In the genomic region with DNA sequence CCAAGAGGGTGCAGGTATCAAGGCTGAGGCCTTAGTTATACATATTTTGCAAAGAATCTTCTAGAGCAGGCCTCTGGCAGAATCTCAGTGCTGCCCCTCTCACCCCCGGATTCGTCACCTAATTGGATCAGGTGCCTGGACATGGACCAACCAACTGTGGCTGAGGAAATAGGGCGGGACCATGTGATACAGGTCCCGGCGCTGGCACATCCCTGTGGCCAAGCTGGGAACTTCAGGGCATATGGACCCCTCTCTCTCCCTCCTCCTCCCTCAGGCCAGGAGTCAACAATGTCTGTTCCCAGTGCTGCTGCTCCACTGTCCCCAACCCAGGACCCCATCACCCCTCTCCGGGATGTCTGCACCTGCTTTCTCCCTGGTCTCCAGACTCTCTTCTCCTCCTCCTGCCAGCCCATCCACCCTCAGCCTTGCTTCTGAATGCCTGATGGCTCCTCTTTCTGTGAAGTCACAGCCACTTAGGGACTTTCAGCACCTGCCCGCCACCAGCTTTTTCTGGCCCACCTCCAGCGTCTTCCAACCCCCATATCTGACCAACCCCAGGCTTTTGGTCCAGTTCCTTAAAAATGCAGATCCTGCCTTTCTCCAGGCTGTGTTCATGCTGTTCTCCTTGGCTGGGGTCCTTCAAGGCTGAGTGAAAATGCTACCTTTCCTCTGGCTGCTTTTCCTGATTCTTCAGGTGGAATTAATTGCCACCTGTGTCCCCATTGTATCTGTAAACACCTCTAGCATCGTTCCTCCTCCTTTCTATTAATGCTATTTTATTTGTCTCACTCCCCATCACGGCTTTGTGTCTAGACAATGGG, we compare ENCODE assay signal across 8 cellular contexts. TPM values are rescaled to one million over a fixed set of nuclear protein-coding genes. Genes with fewer than 3 reads are reported as not detected.
DNase-seq lines count a peak whose midpoint lies in the region; ATAC-seq and TF ChIP-seq lines count a peak whose summit lies in the region.

No MANE protein-coding gene starts in this region.

- H3K27me3 ChIP-seq in endodermal cell (ENCODE audit: control insufficient read depth, insufficient read depth, low read length, poor library complexity, severe bottlenecking) (no peaks in the 10 kb centered on the region), gastrocnemius medialis (peaks cover 0 to 4% (median 0%) of the 10 kb centered on the region in 3 donors), gastroesophageal sphincter (peaks cover 37% of the 10 kb centered on the region)

- H3K9me3 ChIP-seq in endodermal cell (ENCODE audit: control insufficient read depth, low read length) (no peaks in the 10 kb centered on the region), gastrocnemius medialis (no peaks in the 10 kb centered on the region), gastroesophageal sphincter (no peaks in the 10 kb centered on the region)

- WGBS in endodermal cell (ENCODE audit: insufficient coverage in 1 of 2, insufficient read length in 1 of 2), 2 experiments: 67 to 72% methylated on average over 9 to 10 of the region's 10 CpGs
- 48 to 62% methylated on average over 5 to 8 of the region's 10 CpGs for WGBS in gastroesophageal sphincter (ENCODE audit: low coverage in 1 of 2), 2 donors

- no peaks in the 10 kb centered on the region for H3K36me3 ChIP-seq in endodermal cell (ENCODE audit: control insufficient read depth, insufficient read depth, low read length)
- no peaks in the 10 kb centered on the region for H3K36me3 ChIP-seq in gastrocnemius medialis
- no peaks in the 10 kb centered on the region for H3K36me3 ChIP-seq in gastroesophageal sphincter

- H3K27ac ChIP-seq in endodermal cell (ENCODE audit: low read depth, low read length) (no peak overlapping the region), gastrocnemius medialis (no peak overlapping the region), gastroesophageal sphincter (no peak overlapping the region)

- H3K9me3 Mint-ChIP-seq in endodermal cell: no peaks in the 10 kb centered on the region

- TF ChIP-seq CTCF in GM12875 (IDR thresholded peaks at IDR 0.05; ENCODE audit: borderline replicate concordance, insufficient read depth, low read depth, low read length) (peak; percentile 29; the same call in 1 of the 2 replicates), endodermal cell (conservative IDR thresholded peaks at IDR 0.05) (peak; percentile 72), gastrocnemius medialis (IDR thresholded peaks at IDR 0.05 in 4 of 5, conservative IDR thresholded peaks at IDR 0.05 in 1 of 5) (no peak), gastroesophageal sphincter (IDR thresholded peaks at IDR 0.05) (no peak)

- H3K4me3 Mint-ChIP-seq in endodermal cell: no peak overlapping the region

- H3K36me3 Mint-ChIP-seq in endodermal cell (ENCODE audit: low read depth): no peaks in the 10 kb centered on the region

- H3K27ac Mint-ChIP-seq in endodermal cell: peak overlapping the region; percentile 76

- TF ChIP-seq POLR2A in gastrocnemius medialis (IDR thresholded peaks at IDR 0.05): no peak
- TF ChIP-seq POLR2A in gastroesophageal sphincter (IDR thresholded peaks at IDR 0.05): no peak

- in situ Hi-C loops in gastrocnemius medialis (cut with MboI; ENCODE audit: low sequenced_read_pairs in 4 of 4): no loop called here

- TF ChIP-seq EP300 in gastroesophageal sphincter (IDR thresholded peaks at IDR 0.05): no peak

- H3K9ac ChIP-seq in endodermal cell (ENCODE audit: extremely low read depth, low read length, poor library complexity, severe bottlenecking): no peak overlapping the region

- no peaks in the 10 kb centered on the region for H3K4me1 ChIP-seq in endodermal cell (ENCODE audit: control insufficient read depth, insufficient read depth, low read length)
- H3K4me1 ChIP-seq in gastrocnemius medialis: no peaks in the 10 kb centered on the region
- H3K4me1 ChIP-seq in gastroesophageal sphincter: no peaks in the 10 kb centered on the region

- no peak for ATAC-seq in gastrocnemius medialis
- ATAC-seq in gastroesophageal sphincter: no peak

- H3K27me3 Mint-ChIP-seq in endodermal cell (ENCODE audit: insufficient read depth): no peaks in the 10 kb centered on the region

- DNase-seq in A172 (ENCODE audit: low spot score) (peak; percentile 21), NCI-H510A (lab: John Stamatoyannopoulos, UW) (peak; percentile 57), endodermal cell (peak; percentile 93), NCI-H1048 (lab: John Stamatoyannopoulos, UW) (no peak), gastrocnemius medialis (no peak), occipital lobe (lab: John Stamatoyannopoulos, UW) (no peak)

- peaks cover 11% of the 10 kb centered on the region for H3K4me1 Mint-ChIP-seq in endodermal cell

- intact Hi-C loops in gastrocnemius medialis (cut with DNase I; ENCODE audit: low total_unique reads): no loop called here

- H3K4me3 ChIP-seq in GM12875 (ENCODE audit: low read depth, low read length) (no peak overlapping the region), endodermal cell (ENCODE audit: low read length) (no peak overlapping the region), gastrocnemius medialis (no peak overlapping the region), gastroesophageal sphincter (no peak overlapping the region)

RNA-seq across cellular contexts. Expression of a gene that starts 19.0 kb away (rescaled TPM):
- total RNA-seq in A172 (2014; rRNA removed; shearing (Covaris generic)): not detected in 2 replicates
- total RNA-seq in endodermal cell: not detected
- not detected for polyA plus RNA-seq in endodermal cell (2013, experiment 1 of 2)
- polyA plus RNA-seq in endodermal cell (2013, experiment 2 of 2): not detected
- not detected for total RNA-seq in gastrocnemius medialis
- not detected for total RNA-seq in gastroesophageal sphincter
- not detected for total RNA-seq in occipital lobe

RNA-seq across cellular contexts. Expression of a gene that starts 33.9 kb away (rescaled TPM):
- 48.8 and 50.8 TPM in 2 replicates for total RNA-seq in A172 (2014; rRNA removed; shearing (Covaris generic))
- total RNA-seq in endodermal cell: 10 to 100 TPM; 62.0 to 75.8 TPM
- 72.5 TPM for polyA plus RNA-seq in endodermal cell (2013, experiment 1 of 2)
- 67.0 TPM for polyA plus RNA-seq in endodermal cell (2013, experiment 2 of 2)
- 10 to 100 TPM; 34.1 to 39.1 (median 38.1) TPM for total RNA-seq in gastrocnemius medialis
- total RNA-seq in gastroesophageal sphincter: 10 to 100 TPM; 47.3 to 50.9 (median 49.9) TPM
- total RNA-seq in occipital lobe: 31.8 TPM

Comparison
In these comparisons a context has a peak if more than half of its experiments do, and no peak if none do; other contexts are left out.
1. DNase-seq: peak in A172 (single experiment), NCI-H510A (single experiment) and endodermal cell (single experiment); none in NCI-H1048 (single experiment), gastrocnemius medialis (0 of 2) and occipital lobe (single experiment).
2. CTCF ChIP-seq: peak in GM12875 (single experiment) and endodermal cell (single experiment); none in gastrocnemius medialis (0 of 5) and gastroesophageal sphincter (0 of 4).